Comparison of ENCODE assay signal across 8 cellular contexts in the genomic region with DNA sequence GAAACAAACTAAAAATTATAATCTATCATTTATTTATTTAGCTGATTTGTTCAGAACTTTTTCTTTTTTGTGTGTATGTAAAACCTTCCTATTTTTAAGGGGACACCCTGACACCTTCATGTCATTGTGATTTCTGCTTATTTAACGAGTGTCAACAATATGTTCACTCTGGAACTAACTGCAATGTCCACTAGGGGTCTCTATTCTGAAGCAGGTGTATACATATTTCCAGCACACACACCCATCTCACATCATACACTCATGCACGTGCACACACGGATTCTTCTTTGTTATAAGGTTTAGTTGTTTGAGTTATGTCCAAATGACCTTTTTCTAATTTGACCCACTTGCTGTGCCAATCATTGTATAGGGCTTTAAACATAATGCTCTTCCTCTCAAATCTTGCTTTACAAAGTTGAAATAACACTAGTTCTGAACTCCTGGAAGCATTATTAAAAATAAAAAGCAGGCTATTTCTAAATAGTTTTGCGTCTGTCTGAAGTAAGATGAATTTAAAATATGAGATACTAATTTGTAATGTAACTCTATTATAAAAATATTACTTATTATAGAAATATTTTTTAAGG.
DNase-seq lines count a peak whose midpoint lies in the region; FAIRE-seq and TF ChIP-seq lines count a peak whose summit lies in the region.

No MANE protein-coding gene starts in this region.

- peak; percentile 49 for DNase-seq in GM10266 (ENCODE audit: extremely low spot score)
- peak; percentile 45 to 69 for DNase-seq in HAP-1 (ENCODE audit: low spot score in 2 of 2)
- DNase-seq in Kasumi-1 (lab: John Stamatoyannopoulos, UW) = peak; percentile 79 to 88
- DNase-seq in middle frontal gyrus (ENCODE audit: extremely low spot score, low spot score) = peak; percentile 32
- no peak for DNase-seq in GOT3 (lab: John Stamatoyannopoulos, UW)

- in situ Hi-C loops in HAP-1 (cut with MboI; ENCODE audit: low sequenced_read_pairs) = no loop called here

- H3K9me2 ChIP-seq in OCI-LY1 (ENCODE audit: low read depth, low read length) = no peaks in the 10 kb centered on the region

- H3K27ac ChIP-seq in 22Rv1 = no peak overlapping the region
- H3K27ac ChIP-seq in OCI-LY1 (ENCODE audit: low read depth, low read length, poor library complexity, severe bottlenecking) = no peak overlapping the region

- FAIRE-seq in colon (lab: Jason Lieb, UNC) = peak; percentile 41

- H4K20me1 ChIP-seq in OCI-LY1 (ENCODE audit: insufficient read depth, low read length) = no peaks in the 10 kb centered on the region

- peak; percentile 96 for TF ChIP-seq CTCF in 22Rv1 (IDR thresholded peaks at IDR 0.05)
- peak; percentile 73 for TF ChIP-seq CTCF in GM10266 (IDR thresholded peaks at IDR 0.05; ENCODE audit: control insufficient read depth, insufficient read depth, low read depth, missing control alignments)
- peak; percentile 80 for TF ChIP-seq CTCF in OCI-LY1 (IDR thresholded peaks at IDR 0.05; ENCODE audit: low read length)

- H3K79me2 ChIP-seq in OCI-LY1 (ENCODE audit: insufficient read depth, low read length) = no peaks in the 10 kb centered on the region

- H3K4me3 ChIP-seq in HAP-1 (no peak overlapping the region), OCI-LY1 (ENCODE audit: low read depth, low read length, poor library complexity, severe bottlenecking) (no peak overlapping the region)

- no peaks in the 10 kb centered on the region for H3K27me3 ChIP-seq in HAP-1 (ENCODE audit: low read depth)
- H3K27me3 ChIP-seq in OCI-LY1 (ENCODE audit: insufficient read depth, low read length) = no peaks in the 10 kb centered on the region

- H3K36me3 ChIP-seq in HAP-1 (replicated peaks) (peaks cover 63% of the 10 kb centered on the region), OCI-LY1 (ENCODE audit: insufficient read depth, low read length) (peaks cover 76% of the 10 kb centered on the region)

- H2AFZ ChIP-seq in OCI-LY1 (ENCODE audit: low read length) = no peak overlapping the region

- H3K4me2 ChIP-seq in OCI-LY1 (ENCODE audit: low read length) = no peak overlapping the region

- peaks cover 7% of the 10 kb centered on the region for H3K4me1 ChIP-seq in HAP-1
- H3K4me1 ChIP-seq in OCI-LY1 (ENCODE audit: insufficient read depth, low read length, severe bottlenecking) = no peaks in the 10 kb centered on the region

- H3F3A ChIP-seq in OCI-LY1 (ENCODE audit: insufficient read depth, low read length) = no peaks in the 10 kb centered on the region

- H3K9me3 ChIP-seq in HAP-1 (no peaks in the 10 kb centered on the region), OCI-LY1 (ENCODE audit: low read length) (no peaks in the 10 kb centered on the region)

- no peak overlapping the region for H3K9ac ChIP-seq in OCI-LY1 (ENCODE audit: low read length)
